Comparison of ENCODE assay signal across 9 cellular contexts in genomic region chr14:32472512-32473472, GRCh38.
DNase-seq lines count a peak whose midpoint lies in the region; ATAC-seq and TF ChIP-seq lines count a peak whose summit lies in the region.
"Had no signal": no experiment of that assay in that cellular context is flagged by ENCODE, and none has a peak within 500 bp of the region (broad histone marks: within the 10 kb centered on the region; RNA-seq: fewer than 3 reads in every experiment).

No MANE protein-coding gene starts in this region.

- H3K27ac ChIP-seq in brain microvascular endothelial cell (peak overlapping the region; percentile 81), transverse colon (peak overlapping the region; percentile 49 to 70 (median 64))

- H3K4me3 Mint-ChIP-seq in activated naive CD4-positive, alpha-beta T cell treated with anti-CD3 and anti-CD28 coated beads, Interleukin-2, amount 10 ng/mL, durations not matched to agents 7 days and 5 days = no peak overlapping the region
- no peak overlapping the region for H3K4me3 Mint-ChIP-seq in natural killer cell

- TF ChIP-seq EP300 in transverse colon (IDR thresholded peaks at IDR 0.05; ENCODE audit: low read depth) = no peak

- no peak for TF ChIP-seq POLR2A in transverse colon (IDR thresholded peaks at IDR 0.05)

- DNase-seq in DMS53 (lab: John Stamatoyannopoulos, UW) (peak; percentile 25), DMS53 treated with DMSO at 0.1 percent for 48 hours (lab: John Stamatoyannopoulos, UW; ENCODE audit: unreplicated experiment) (no peak), brain microvascular endothelial cell (peak; percentile 63), kidney tubule cell (ENCODE audit: low spot score) (peak; percentile 67), transverse colon (no peak), natural killer cell (no peak)
- DNase-seq in activated naive CD4-positive, alpha-beta T cell treated with anti-CD3 and anti-CD28 coated beads, Interleukin-2, amount 10 ng/mL, durations not matched to agents 7 days and 5 days = no peak
- DNase-seq: activated CD4-positive, alpha-beta T cell treated with anti-CD3 and anti-CD28 coated beads, Interleukin-2, amount 50 U/mL, for 1 hour had no signal

- CTCF ChIA-PET in activated naive CD4-positive, alpha-beta T cell treated with anti-CD3 and anti-CD28 coated beads, Interleukin-2, amount 10 ng/mL, durations not matched to agents 7 days and 5 days (lab: Charles Lee) = no interaction called here

- no peaks in the 10 kb centered on the region for H3K27me3 ChIP-seq in brain microvascular endothelial cell (replicated peaks)
- H3K27me3 ChIP-seq in transverse colon = no peaks in the 10 kb centered on the region

- TF ChIP-seq CTCF in brain microvascular endothelial cell (IDR thresholded peaks at IDR 0.05; ENCODE audit: low read depth, low read length, missing control alignments) (no peak), transverse colon (IDR thresholded peaks at IDR 0.05) (no peak), natural killer cell (IDR thresholded peaks at IDR 0.05) (no peak)

- intact Hi-C loops in transverse colon (cut with DNase I; ENCODE audit: low total_unique reads) (no loop called here), natural killer cell (cut with micrococcal nuclease) (no loop called here)

- H3K4me3 ChIP-seq in brain microvascular endothelial cell (ENCODE audit: low read depth, low read length) (no peak overlapping the region), transverse colon (no peak overlapping the region)

- no peaks in the 10 kb centered on the region for H3K36me3 ChIP-seq in brain microvascular endothelial cell (replicated peaks)
- no peaks in the 10 kb centered on the region for H3K36me3 ChIP-seq in transverse colon

- no peaks in the 10 kb centered on the region for H3K36me3 Mint-ChIP-seq in activated naive CD4-positive, alpha-beta T cell treated with anti-CD3 and anti-CD28 coated beads, Interleukin-2, amount 10 ng/mL, durations not matched to agents 7 days and 5 days
- no peaks in the 10 kb centered on the region for H3K36me3 Mint-ChIP-seq in natural killer cell

- no peaks in the 10 kb centered on the region for H3K4me1 Mint-ChIP-seq in activated naive CD4-positive, alpha-beta T cell treated with anti-CD3 and anti-CD28 coated beads, Interleukin-2, amount 10 ng/mL, durations not matched to agents 7 days and 5 days
- H3K4me1 Mint-ChIP-seq in natural killer cell = no peaks in the 10 kb centered on the region

- 36 to 42% methylated on average over 4 of the region's 4 CpGs for WGBS in transverse colon (ENCODE audit: low coverage in 1 of 2), 2 donors

- no peak for ATAC-seq in HG03469 (IDR thresholded peaks at IDR 0.05; ENCODE audit: unreplicated experiment)
- ATAC-seq in natural killer cell = no peak

- H3K27me3 Mint-ChIP-seq in activated naive CD4-positive, alpha-beta T cell treated with anti-CD3 and anti-CD28 coated beads, Interleukin-2, amount 10 ng/mL, durations not matched to agents 7 days and 5 days = no peaks in the 10 kb centered on the region
- peaks cover 0 to 5% of the 10 kb centered on the region in 2 donors for H3K27me3 Mint-ChIP-seq in natural killer cell (ENCODE audit: low read depth in 2 of 2)

- H3K27ac Mint-ChIP-seq in activated naive CD4-positive, alpha-beta T cell treated with anti-CD3 and anti-CD28 coated beads, Interleukin-2, amount 10 ng/mL, durations not matched to agents 7 days and 5 days = no peak overlapping the region
- no peak overlapping the region for H3K27ac Mint-ChIP-seq in natural killer cell

- H3K4me1 ChIP-seq in transverse colon = peaks cover 0 to 18% (median 6%) of the 10 kb centered on the region in 4 donors

- no peaks in the 10 kb centered on the region for H3K9me3 Mint-ChIP-seq in activated naive CD4-positive, alpha-beta T cell treated with anti-CD3 and anti-CD28 coated beads, Interleukin-2, amount 10 ng/mL, durations not matched to agents 7 days and 5 days
- H3K9me3 Mint-ChIP-seq in natural killer cell = no peaks in the 10 kb centered on the region

- H3K9me3 ChIP-seq in transverse colon = no peaks in the 10 kb centered on the region

- in situ Hi-C loops in brain microvascular endothelial cell (cut with HindIII; ENCODE audit: low pct_ligation_motif_present, low sequenced_read_pairs) (no loop called here), transverse colon (cut with MboI; ENCODE audit: low pct_ligation_motif_present in 1 of 4, low pct_unique_long_range_greater_than_20kb in 1 of 4, low sequenced_read_pairs in 3 of 4) (loop anchor here in 1 of 4 donors (10.0 kb wide), 1 partner anchor 218 kb away; no protein-coding TSS in a partner anchor)

Comparison
In these comparisons a context has a peak if more than half of its experiments do, and no peak if none do; other contexts are left out.
1. DNase-seq: peak in DMS53 (single experiment), brain microvascular endothelial cell (single experiment) and kidney tubule cell (single experiment); none in DMS53 treated with DMSO at 0.1 percent for 48 hours (single experiment), transverse colon (single experiment), activated naive CD4-positive, alpha-beta T cell treated with anti-CD3 and anti-CD28 coated beads, Interleukin-2, amount 10 ng/mL, durations not matched to agents 7 days and 5 days (single experiment) and natural killer cell (single experiment).